24 cellular contexts compared by ENCODE assay signal in genomic region chr6:85422996-85423395, GRCh38. TPM values are rescaled to one million over a fixed set of nuclear protein-coding genes. Genes with fewer than 3 reads are reported as not detected.
"Had no signal": no experiment of that assay in that cellular context is flagged by ENCODE, and none has a peak within 500 bp of the region (broad histone marks: within the 10 kb centered on the region; RNA-seq: fewer than 3 reads in every experiment).

No MANE protein-coding gene starts in this region.

- H3K4me3 Mint-ChIP-seq: natural killer cell; stimulated activated naive CD8-positive, alpha-beta T cell treated with anti-CD3 and anti-CD28 coated beads, Interleukin-15, amount 100 ng/mL, for 72 hours had no signal

- H3K4me3 ChIP-seq: dorsolateral prefrontal cortex, gastrocnemius medialis, lower lobe of right lung, smooth muscle cell, suprapubic skin, transverse colon had no signal

- H3K27me3 Mint-ChIP-seq: progenitor cell of endocrine pancreas; stimulated activated naive CD8-positive, alpha-beta T cell treated with anti-CD3 and anti-CD28 coated beads, Interleukin-15, amount 100 ng/mL, for 72 hours had no signal

- H3K27ac ChIP-seq: dorsolateral prefrontal cortex, epithelial cell of prostate, gastrocnemius medialis, lower lobe of right lung, parathyroid adenoma, suprapubic skin, transverse colon had no signal

- DNase-seq: dorsolateral prefrontal cortex; effector CD4-positive, alpha-beta T cell; foreskin fibroblast; gastrocnemius medialis; head of caudate nucleus; left ventricle myocardium superior; lower lobe of right lung; natural killer cell; occipital lobe; stimulated activated CD4-positive, alpha-beta T cell treated with anti-CD3 and anti-CD28 coated beads, Interleukin-12 subunit alpha, Interleukin-12 subunit beta, amount 100 ng/mL, for 4 hours; stimulated activated CD4-positive, alpha-beta T cell treated with anti-CD3 and anti-CD28 coated beads, Interleukin-1b, Interleukin-23, amount 100 ng/mL, for 48 hours; stimulated activated CD4-positive, alpha-beta T cell treated with anti-CD3 and anti-CD28 coated beads, Interleukin-4, amount 100 ng/mL, for 1 hour; stimulated activated CD8-positive, alpha-beta memory T cell treated with anti-CD3 and anti-CD28 coated beads, Interleukin-4, amount 100 ng/mL, for 48 hours; stimulated activated naive CD4-positive, alpha-beta T cell; stimulated activated naive CD8-positive, alpha-beta T cell treated with anti-CD3 and anti-CD28 coated beads, Interleukin-15, amount 100 ng/mL, for 72 hours; transverse colon had no signal

- ATAC-seq: esophagus mucosa; gastrocnemius medialis; left ventricle myocardium superior; lower lobe of right lung; natural killer cell; sciatic nerve; stimulated activated naive CD8-positive, alpha-beta T cell treated with anti-CD3 and anti-CD28 coated beads, Interleukin-15, amount 100 ng/mL, for 72 hours had no signal

- H3K9ac ChIP-seq: parathyroid adenoma had no signal

- H3K4me1 ChIP-seq: gastrocnemius medialis, lower lobe of right lung, parathyroid adenoma had no signal

- H3K36me3 ChIP-seq: gastrocnemius medialis, lower lobe of right lung, suprapubic skin, transverse colon had no signal

- H3K79me2 ChIP-seq: parathyroid adenoma had no signal

- H3K27ac Mint-ChIP-seq: natural killer cell; progenitor cell of endocrine pancreas; stimulated activated naive CD8-positive, alpha-beta T cell treated with anti-CD3 and anti-CD28 coated beads, Interleukin-15, amount 100 ng/mL, for 72 hours had no signal

- H2AFZ ChIP-seq: parathyroid adenoma had no signal

- H3K9me3 ChIP-seq: suprapubic skin had no signal

- H3K4me2 ChIP-seq: smooth muscle cell had no signal

- H3K27me3 ChIP-seq: gastrocnemius medialis, suprapubic skin, transverse colon had no signal

RNA-seq across cellular contexts. Expression of gene NT5E, which starts 26.9 kb away (rescaled TPM):
- polyA plus RNA-seq: neural cell had no signal
